Comparison of ENCODE assay signal across 9 cellular contexts in the genomic region with DNA sequence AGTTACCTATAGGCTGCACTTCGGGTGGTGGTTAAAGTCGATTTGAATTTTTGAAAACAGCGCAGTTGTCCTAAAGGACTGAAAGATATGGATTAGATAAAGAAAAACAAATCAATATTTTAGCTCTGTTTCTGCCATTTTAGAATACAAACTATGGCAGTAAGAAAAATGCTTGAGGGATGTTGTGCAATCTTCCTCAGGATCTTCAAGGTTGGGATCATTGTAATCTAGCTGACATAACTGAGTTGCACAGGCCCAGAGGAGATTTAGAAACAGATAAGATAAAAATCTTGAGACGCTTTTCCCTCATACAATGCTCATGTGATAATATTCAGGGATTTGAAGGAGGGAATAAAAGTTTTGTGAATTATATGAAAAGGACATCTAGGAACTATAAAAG. TPM values are rescaled to one million over a fixed set of nuclear protein-coding genes. Genes with fewer than 3 reads are reported as not detected.
DNase-seq lines count a peak whose midpoint lies in the region; ATAC-seq and TF ChIP-seq lines count a peak whose summit lies in the region.
"Had no signal": no experiment of that assay in that cellular context is flagged by ENCODE, and none has a peak within 500 bp of the region (broad histone marks: within the 10 kb centered on the region; RNA-seq: fewer than 3 reads in every experiment).

No MANE protein-coding gene starts in this region.

- H3K36me3 ChIP-seq in brain microvascular endothelial cell (replicated peaks), result no peaks in the 10 kb centered on the region
- no peaks in the 10 kb centered on the region for H3K36me3 ChIP-seq in mucosa of stomach (ENCODE audit: control insufficient read depth, insufficient read depth, low read length)

- H3K36me3 Mint-ChIP-seq in IgD-negative memory B cell, result peaks cover 3% of the 10 kb centered on the region

- H3K9me3 Mint-ChIP-seq in IgD-negative memory B cell, result no peaks in the 10 kb centered on the region

- no peaks in the 10 kb centered on the region for H3K27me3 Mint-ChIP-seq in IgD-negative memory B cell

- H3K9ac ChIP-seq in mucosa of stomach (ENCODE audit: low read length), result peak overlapping the region; percentile 77

- in situ Hi-C loops in brain microvascular endothelial cell (cut with HindIII; ENCODE audit: low pct_ligation_motif_present, low sequenced_read_pairs), result no loop called here

- TF ChIP-seq CTCF in AG10803 (conservative IDR thresholded peaks at IDR 0.05; ENCODE audit: low read length) (no peak), brain microvascular endothelial cell (IDR thresholded peaks at IDR 0.05; ENCODE audit: low read depth, low read length, missing control alignments) (no peak)

- H3K27ac ChIP-seq in brain microvascular endothelial cell, result no peak overlapping the region

- ATAC-seq in GM21825 (IDR thresholded peaks at IDR 0.05; ENCODE audit: unreplicated experiment) (no peak), HG02981 (IDR thresholded peaks at IDR 0.05; ENCODE audit: unreplicated experiment) (no peak)

- DNase-seq in AG10803 (ENCODE audit: low read depth), result peak; percentile 35
- DNase-seq in brain microvascular endothelial cell, result no peak
- DNase-seq in stimulated activated CD4-positive, alpha-beta T cell treated with anti-CD3 and anti-CD28 coated beads, Interleukin-15, amount 100 ng/mL, for 24 hours, result no peak
- no peak for DNase-seq in H4 (ENCODE audit: low spot score)
- DNase-seq: activated effector memory CD4-positive, alpha-beta T cell treated with anti-CD3 and anti-CD28 coated beads, Interleukin-2, amount 50 U/mL, for 16 hours had no signal

- peak overlapping the region; percentile 98 for H3K4me3 ChIP-seq in AG10803 (ENCODE audit: low read length)
- H3K4me3 ChIP-seq in brain microvascular endothelial cell (ENCODE audit: low read depth, low read length), result peak overlapping the region; percentile 92
- peak overlapping the region; percentile 73 for H3K4me3 ChIP-seq in mucosa of stomach (ENCODE audit: low read length)

- H3K27me3 ChIP-seq in brain microvascular endothelial cell (replicated peaks) (no peaks in the 10 kb centered on the region), mucosa of stomach (ENCODE audit: control insufficient read depth, insufficient read depth, low read length) (no peaks in the 10 kb centered on the region)

- H3K4me3 Mint-ChIP-seq in IgD-negative memory B cell, result peak overlapping the region; percentile 93 to 99 (median 98)

- H3K4me1 ChIP-seq in mucosa of stomach (ENCODE audit: control insufficient read depth, insufficient read depth, low read length), result peaks cover 7% of the 10 kb centered on the region

- peak overlapping the region; percentile 78 to 98 (median 96) for H3K27ac Mint-ChIP-seq in IgD-negative memory B cell

- H3K9me3 ChIP-seq in mucosa of stomach (ENCODE audit: control insufficient read depth, low read length), result no peaks in the 10 kb centered on the region

- H3K4me1 Mint-ChIP-seq in IgD-negative memory B cell, result peaks cover 25 to 33% (median 28%) of the 10 kb centered on the region in 3 donors

RNA-seq across cellular contexts. Expression of gene PEX3, which starts 0.9 kb away (rescaled TPM):
- 17.9 TPM for polyA plus RNA-seq in IgD-negative memory B cell
- 6.9 and 14.9 TPM in 2 replicates for total RNA-seq in H4 (2014; rRNA removed; shearing (Covaris generic))

RNA-seq across cellular contexts. Expression of gene ADAT2, which starts 1.0 kb away (rescaled TPM):
- 1.7 TPM for polyA plus RNA-seq in IgD-negative memory B cell
- total RNA-seq in H4 (2014; rRNA removed; shearing (Covaris generic)), result 1.7 and 4.5 TPM in 2 replicates

RNA-seq across cellular contexts. Expression of gene FUCA2, which starts 60.0 kb away (rescaled TPM):
- 15.4 TPM for polyA plus RNA-seq in IgD-negative memory B cell
- 68.2 and 72.8 TPM in 2 replicates for total RNA-seq in H4 (2014; rRNA removed; shearing (Covaris generic))
